26 cellular contexts compared by ENCODE assay signal in the genomic region with DNA sequence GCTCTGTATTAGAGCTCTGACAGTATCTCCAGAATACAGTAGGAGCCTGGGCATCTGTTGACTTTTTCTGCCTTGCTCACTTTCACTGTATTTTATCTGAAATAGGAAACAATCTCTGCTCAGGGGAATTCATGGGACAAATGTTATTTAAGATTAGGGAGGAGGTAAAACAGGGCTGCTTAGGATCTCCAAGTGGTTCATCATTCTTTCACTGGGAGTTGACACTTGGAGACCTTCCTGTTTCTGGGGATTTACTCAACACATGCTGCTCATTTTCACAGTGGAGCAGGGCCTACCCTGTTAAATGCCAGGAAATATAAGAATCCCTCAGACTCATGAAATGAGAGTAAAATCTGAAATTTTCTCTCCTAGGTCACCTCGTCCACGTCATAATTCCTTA.
"Had no signal": no experiment of that assay in that cellular context is flagged by ENCODE, and none has a peak within 500 bp of the region (broad histone marks: within the 10 kb centered on the region; RNA-seq: fewer than 3 reads in every experiment).

No MANE protein-coding gene starts in this region.

- H3K79me2 ChIP-seq: parathyroid adenoma had no signal

- H3K27me3 ChIP-seq: dorsolateral prefrontal cortex, esophagus muscularis mucosa, neural progenitor cell, right lobe of liver, suprapubic skin, tibial artery, upper lobe of left lung, uterus had no signal

- H3K9ac ChIP-seq: neural progenitor cell, parathyroid adenoma had no signal

- H3K27ac ChIP-seq: coronary artery, dorsolateral prefrontal cortex, epithelial cell of prostate, esophagus muscularis mucosa, neural progenitor cell, parathyroid adenoma, prostate gland, right lobe of liver, suprapubic skin, tibial artery, upper lobe of left lung, uterus had no signal

- H3K4me3 ChIP-seq: coronary artery, dorsolateral prefrontal cortex, esophagus muscularis mucosa, lung, neural progenitor cell, prostate gland, right lobe of liver, suprapubic skin, tibial artery, upper lobe of left lung, uterus had no signal

- ATAC-seq: left colon; left ventricle myocardium superior; right lobe of liver; stimulated activated effector memory CD8-positive, alpha-beta T cell treated with anti-CD3 and anti-CD28 coated beads, Interleukin-12 subunit alpha, Interleukin-12 subunit beta, amount 100 ng/mL, for 72 hours; stimulated activated naive CD8-positive, alpha-beta T cell treated with anti-CD3 and anti-CD28 coated beads, Interleukin-15, Interleukin-2, amounts not matched to agents 100 U/mL and 50 U/mL, for 24 hours had no signal

- H3K4me1 ChIP-seq: esophagus muscularis mucosa, neural progenitor cell, parathyroid adenoma, prostate gland, right lobe of liver, suprapubic skin, upper lobe of left lung, uterus had no signal

- H2AFZ ChIP-seq: neural progenitor cell, parathyroid adenoma had no signal

- H3K9me3 ChIP-seq: esophagus muscularis mucosa, prostate gland, right lobe of liver, suprapubic skin, tibial artery, upper lobe of left lung, uterus had no signal

- H3K36me3 ChIP-seq: esophagus muscularis mucosa, neural progenitor cell, prostate gland, right lobe of liver, suprapubic skin, tibial artery, upper lobe of left lung, uterus had no signal

- DNase-seq: dorsolateral prefrontal cortex; effector memory CD4-positive, alpha-beta T cell; foreskin melanocyte; head of caudate nucleus; hippocampal formation; left colon; left ventricle myocardium superior; mesenchymal stem cell; midbrain; nucleus accumbens; right lobe of liver; stimulated activated CD4-positive, alpha-beta T cell treated with anti-CD3 and anti-CD28 coated beads, Interleukin-4, amount 100 ng/mL, for 1 hour; stimulated activated CD8-positive, alpha-beta memory T cell treated with anti-CD3 and anti-CD28 coated beads, Interleukin-4, amount 100 ng/mL, for 48 hours; stimulated activated naive CD8-positive, alpha-beta T cell treated with anti-CD3 and anti-CD28 coated beads, Interleukin-15, Interleukin-2, amounts not matched to agents 100 U/mL and 50 U/mL, for 24 hours; tibial artery; upper lobe of left lung; uterus had no signal

- H3K4me2 ChIP-seq: neural progenitor cell had no signal
